8 cellular contexts compared by ENCODE assay signal in the genomic region with DNA sequence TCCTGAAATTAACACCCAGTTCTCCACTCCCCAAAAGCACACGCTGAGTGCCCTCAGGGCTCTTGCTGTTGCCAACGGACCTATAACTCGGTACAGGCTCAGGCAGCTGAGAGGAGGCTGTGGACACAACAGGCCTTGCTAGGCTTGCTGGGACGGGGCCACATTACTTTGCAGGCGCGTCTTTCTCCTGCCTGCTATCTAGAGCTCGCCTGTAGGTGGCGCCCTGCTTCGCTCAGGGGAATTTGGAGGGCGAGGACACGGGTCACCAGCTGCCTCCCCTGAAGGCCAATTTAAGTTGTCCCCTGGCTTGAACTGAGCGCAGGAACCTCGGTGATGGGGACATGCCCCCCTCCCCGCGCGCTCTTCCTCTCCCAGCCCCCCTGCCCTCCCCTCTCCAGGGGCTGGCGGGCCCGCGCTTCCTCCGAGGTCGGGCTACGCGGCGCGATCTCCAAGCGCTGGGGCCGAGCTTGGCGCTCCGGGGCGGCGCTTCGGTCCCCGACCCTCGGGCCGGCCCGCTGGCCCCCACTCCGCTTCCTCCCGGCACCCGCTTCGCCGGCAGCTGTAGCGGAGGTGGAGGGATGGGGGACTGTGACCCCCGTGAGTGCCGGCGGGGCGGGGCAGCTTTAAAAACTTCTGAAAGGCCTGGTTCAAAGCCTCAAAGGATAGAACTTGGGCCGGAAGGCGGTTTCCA. TPM values are rescaled to one million over a fixed set of nuclear protein-coding genes. Genes with fewer than 3 reads are reported as not detected.
DNase-seq lines count a peak whose midpoint lies in the region; ATAC-seq and TF ChIP-seq lines count a peak whose summit lies in the region.

No MANE protein-coding gene starts in this region.

- TF ChIP-seq POLR2A in transverse colon (IDR thresholded peaks at IDR 0.05) = peak; percentile 43

- H3K4me3 ChIP-seq in heart right ventricle (peak overlapping the region; percentile 64 to 91 (median 78)), transverse colon (peak overlapping the region; percentile 89 to 96 (median 94))

- H3K27me3 ChIP-seq in heart right ventricle = peaks cover 0 to 40% (median 0%) of the 10 kb centered on the region in 7 donors
- H3K27me3 ChIP-seq in transverse colon = peaks cover 2% of the 10 kb centered on the region

- H3K27ac ChIP-seq in adipose tissue (ENCODE audit: low read depth, low read length) (peak overlapping the region; percentile 18), heart right ventricle (peak overlapping the region; percentile 92 to 100 (median 98)), transverse colon (peak overlapping the region; percentile 93 to 96 (median 96))

- no peaks in the 10 kb centered on the region for H3K36me3 ChIP-seq in heart right ventricle
- no peaks in the 10 kb centered on the region for H3K36me3 ChIP-seq in transverse colon

- CTCF ChIA-PET in HEK293T (lab: Yijun Ruan, JAX) = interaction anchor here (0.6 to 1.6 kb wide), 22 partner anchors 9 to 288 kb away, joined by 3 to 11 read pairs (median 3); no protein-coding TSS in a partner anchor

- DNase-seq in ELF-1 (ENCODE audit: low read depth, low spot score) = peak; percentile 97
- peak; percentile 96 for DNase-seq in HEK293T (ENCODE audit: extremely low spot score)
- DNase-seq in NCI-H1092 treated with DMSO at 0.1 percent for 48 hours (lab: John Stamatoyannopoulos, UW) = peak; percentile 63
- DNase-seq in T follicular helper cell (ENCODE audit: low read depth) = peak; percentile 79
- DNase-seq in heart right ventricle = peak; percentile 94 to 95
- peak; percentile 84 to 98 (median 94) for DNase-seq in posterior cingulate gyrus
- peak; percentile 96 for DNase-seq in transverse colon

- peak; percentile 82 to 92 (median 86) for ATAC-seq in heart right ventricle

- H3K9me3 ChIP-seq in heart right ventricle (no peaks in the 10 kb centered on the region), transverse colon (no peaks in the 10 kb centered on the region)

- H3K4me1 ChIP-seq in heart right ventricle (peaks cover 5 to 50% (median 38%) of the 10 kb centered on the region in 9 donors), transverse colon (peaks cover 3 to 37% (median 15%) of the 10 kb centered on the region in 4 donors)

- in situ Hi-C loops in transverse colon (cut with MboI; ENCODE audit: low pct_ligation_motif_present in 1 of 4, low pct_unique_long_range_greater_than_20kb in 1 of 4, low sequenced_read_pairs in 3 of 4) = loop anchor here (10.0 to 25.0 kb wide), 11 partner anchors 188 to 1063 kb away; no protein-coding TSS in a partner anchor

- TF ChIP-seq CTCF in heart right ventricle (IDR thresholded peaks at IDR 0.05) = peak; percentile 94 to 99 (median 98)
- TF ChIP-seq CTCF in transverse colon (IDR thresholded peaks at IDR 0.05) = peak; percentile 96 to 98 (median 97)

- intact Hi-C loops in heart right ventricle (cut with DNase I) (loop anchor here (1.0 to 10.0 kb wide), 30 partner anchors 37 to 1075 kb away; no protein-coding TSS in a partner anchor), posterior cingulate gyrus (cut with DNase I) (loop anchor here (5.0 to 10.0 kb wide), 5 partner anchors 205 to 1075 kb away; no protein-coding TSS in a partner anchor), transverse colon (cut with DNase I; ENCODE audit: low total_unique reads) (loop anchor here (5.0 to 10.0 kb wide), 3 partner anchors 75 to 402 kb away; no protein-coding TSS in a partner anchor)

- POLR2A ChIA-PET in HEK293T (lab: Yijun Ruan, JAX) = interaction anchor here (0.8 to 2.7 kb wide), 12 partner anchors 27 to 1083 kb away, joined by 3 to 13 read pairs (median 3); a partner anchor contains a TSS

- WGBS in adipose tissue, 3 donors = 0 to 1% (median 1%) methylated on average over 46 to 48 of the region's 48 CpGs
- 0 to 1% methylated on average over 48 of the region's 48 CpGs for WGBS in heart right ventricle, 2 donors
- 0% methylated on average over 48 of the region's 48 CpGs; no CpG with 5 or more reads in 1 of the 2 donors for WGBS in transverse colon (ENCODE audit: low coverage in 1 of 2), 2 donors

- TF ChIP-seq EP300 in transverse colon (IDR thresholded peaks at IDR 0.05; ENCODE audit: low read depth) = no peak

TF ChIP-seq in HEK293T, 16 proteins besides CTCF, POLR2A, EP300 and RAD21:
- TF ChIP-seq HDGF (IDR thresholded peaks at IDR 0.05; ENCODE audit: borderline replicate concordance) (0 out of 2 replicates have a peak, but pooled peaks have one; percentile 54), SUZ12 (IDR thresholded peaks at IDR 0.05) (no peak), SP1 (IDR thresholded peaks at IDR 0.05) (no peak)

RNA-seq across cellular contexts. Expression of a gene that starts 32.4 kb away (rescaled TPM):
- polyA plus RNA-seq in adipose tissue (10 to 100 TPM in 2 of 3 donors, 1 to 10 TPM in 1; 3.9 to 25.9 (median 18.2) TPM), heart right ventricle (10 to 100 TPM; 11.2 to 24.9 TPM)
- total RNA-seq in heart right ventricle (100 to 1,000 TPM in 4 of 10 donors, 10 to 100 TPM in 6; 82.4 to 117 (median 97.5) TPM), transverse colon (10 to 100 TPM; 17.3 to 37.2 (median 29.8) TPM)

Comparison
In these comparisons a context has a peak if more than half of its experiments do, and no peak if none do; other contexts are left out.
1. Peak in every context shown above with its lines: DNase-seq, ATAC-seq, H3K4me3 ChIP-seq and H3K27ac ChIP-seq.
2. H3K27ac ChIP-seq: peak in every context shown above with its lines; median percentile 98 in heart right ventricle; 96 in transverse colon; 18 in adipose tissue.